Comparison of ENCODE assay signal across 8 cellular contexts in genomic region chr14:23953116-23953463, GRCh38. TPM values are rescaled to one million over a fixed set of nuclear protein-coding genes. Genes with fewer than 3 reads are reported as not detected.
DNase-seq lines count a peak whose midpoint lies in the region; ATAC-seq, FAIRE-seq and TF ChIP-seq lines count a peak whose summit lies in the region.
"Not testable (repeated sequence)": the region's sequence is repeated elsewhere in the genome, so short reads cannot be mapped to it uniquely, and the experiment has no call there.

No MANE protein-coding gene starts in this region.

- peak overlapping the region; percentile 80 for H3K27ac ChIP-seq in A673 (ENCODE audit: low read depth, low read length, poor library complexity, severe bottlenecking)
- H3K27ac ChIP-seq in cingulate gyrus (ENCODE audit: low read depth, low read length) = peak overlapping the region; percentile 87
- peak overlapping the region; percentile 83 to 89 for H3K27ac ChIP-seq in small intestine (ENCODE audit: low read depth in 1 of 2, low read length in 1 of 2)

- peak; percentile 11 for ATAC-seq in GM19324 (IDR thresholded peaks at IDR 0.05; ENCODE audit: low FRiP score, unreplicated experiment)
- ATAC-seq in activated CD8-positive, alpha-beta T cell treated with anti-CD3 and anti-CD28 coated beads, Interleukin-2, amount 10 ng/mL, durations not matched to agents 7 days and 5 days = not testable (repeated sequence)
- peak; percentile 5 for ATAC-seq in left ventricle myocardium superior

- not testable (repeated sequence) for H3K27me3 ChIP-seq in A673 (replicated peaks; ENCODE audit: insufficient read depth, low read depth, low read length, poor library complexity); mucosa of stomach (ENCODE audit: control insufficient read depth, insufficient read depth, low read length); small intestine (ENCODE audit: control insufficient read depth in 2 of 2, insufficient read depth in 2 of 2, low read length in 2 of 2)

- BruUV-seq in A673 (replicated peaks; lab: Mats Ljungman, UMichigan) = not testable (repeated sequence)

- H3K27ac Mint-ChIP-seq in activated CD8-positive, alpha-beta T cell treated with anti-CD3 and anti-CD28 coated beads, Interleukin-2, amount 10 ng/mL, durations not matched to agents 7 days and 5 days = peak overlapping the region; percentile 95

- not testable (repeated sequence) for H3K9me3 Mint-ChIP-seq in activated CD8-positive, alpha-beta T cell treated with anti-CD3 and anti-CD28 coated beads, Interleukin-2, amount 10 ng/mL, durations not matched to agents 7 days and 5 days (ENCODE audit: insufficient read depth)

- H3K4me1 Mint-ChIP-seq in activated CD8-positive, alpha-beta T cell treated with anti-CD3 and anti-CD28 coated beads, Interleukin-2, amount 10 ng/mL, durations not matched to agents 7 days and 5 days (ENCODE audit: low read depth) = peaks cover 29% of the 10 kb centered on the region

- CTCF ChIA-PET in A673 (lab: Charles Lee) = not testable (repeated sequence)
- CTCF ChIA-PET in activated CD8-positive, alpha-beta T cell treated with anti-CD3 and anti-CD28 coated beads, Interleukin-2, amount 10 ng/mL, durations not matched to agents 7 days and 5 days (lab: Charles Lee) = interaction anchor here (0.6 to 1.9 kb wide), 8 partner anchors 8 to 364 kb away, joined by 3 to 8 read pairs (median 3); partner anchors contain the start of gene DHRS2

- DNase-seq in A673 (ENCODE audit: low spot score); activated CD8-positive, alpha-beta T cell treated with anti-CD3 and anti-CD28 coated beads, Interleukin-2, amount 10 ng/mL, durations not matched to agents 7 days and 5 days: not testable (repeated sequence)
- DNase-seq in NCI-H69 (lab: John Stamatoyannopoulos, UW) (peak; percentile 54), left ventricle myocardium superior (peak; percentile 26), small intestine (peak; percentile 36)

- TF ChIP-seq CTCF in A673 (conservative IDR thresholded peaks at IDR 0.05; ENCODE audit: low read depth, low read length) = not testable (repeated sequence)

- H3K9me3 ChIP-seq in A673 (ENCODE audit: low read depth, low read length, poor library complexity, severe bottlenecking); mucosa of stomach (ENCODE audit: control insufficient read depth, low read length); small intestine (ENCODE audit: control insufficient read depth, low read depth): not testable (repeated sequence)

- WGBS in small intestine, 3 donors = 33 to 52% (median 48%) methylated on average over 6 of the region's 6 CpGs

- not testable (repeated sequence) for H3K27me3 Mint-ChIP-seq in activated CD8-positive, alpha-beta T cell treated with anti-CD3 and anti-CD28 coated beads, Interleukin-2, amount 10 ng/mL, durations not matched to agents 7 days and 5 days (ENCODE audit: low read depth)

- H3K4me3 ChIP-seq in A673 (ENCODE audit: low read depth, low read length, poor library complexity, severe bottlenecking) = peak overlapping the region; percentile 79
- H3K4me3 ChIP-seq in mucosa of stomach (ENCODE audit: low read length) = peak overlapping the region; percentile 90
- H3K4me3 ChIP-seq in small intestine (ENCODE audit: low read depth in 1 of 2, low read length in 2 of 2) = peak overlapping the region; percentile 55 to 82

- not testable (repeated sequence) for FAIRE-seq in small intestine (lab: Jason Lieb, UNC)

- H3K4me3 Mint-ChIP-seq in activated CD8-positive, alpha-beta T cell treated with anti-CD3 and anti-CD28 coated beads, Interleukin-2, amount 10 ng/mL, durations not matched to agents 7 days and 5 days = peak overlapping the region; percentile 99

- intact Hi-C loops in A673 (cut with micrococcal nuclease; ENCODE audit: unreplicated experiment) = loop anchor here (10.0 kb wide), 1 partner anchor 62 kb away; no protein-coding TSS in a partner anchor
- intact Hi-C loops in left ventricle myocardium superior (cut with micrococcal nuclease) = not testable (repeated sequence)

- peaks cover 13% of the 10 kb centered on the region for H3K36me3 Mint-ChIP-seq in activated CD8-positive, alpha-beta T cell treated with anti-CD3 and anti-CD28 coated beads, Interleukin-2, amount 10 ng/mL, durations not matched to agents 7 days and 5 days (ENCODE audit: low read depth)

- H3K9ac ChIP-seq in mucosa of stomach (ENCODE audit: low read length) = peak overlapping the region; percentile 77

- POLR2A ChIA-PET in A673 (lab: Charles Lee; ENCODE audit: low non-redundant PET) = not testable (repeated sequence)
- POLR2A ChIA-PET in activated CD8-positive, alpha-beta T cell treated with anti-CD3 and anti-CD28 coated beads, Interleukin-2, amount 10 ng/mL, durations not matched to agents 7 days and 5 days (lab: Charles Lee) = interaction anchor here (1.2 kb wide), 1 partner anchor 156 kb away, joined by 3 read pairs; no protein-coding TSS in a partner anchor

- not testable (repeated sequence) for H3K4me1 ChIP-seq in A673 (ENCODE audit: insufficient read depth, low read length, poor library complexity, severe bottlenecking); mucosa of stomach (ENCODE audit: control insufficient read depth, insufficient read depth, low read length); small intestine (ENCODE audit: control insufficient read depth in 2 of 2, insufficient read depth in 1 of 2, low read depth in 1 of 2, low read length in 1 of 2)

- not testable (repeated sequence) for H3K36me3 ChIP-seq in A673 (ENCODE audit: insufficient read depth, low read length, poor library complexity, severe bottlenecking); mucosa of stomach (ENCODE audit: control insufficient read depth, insufficient read depth, low read length); small intestine (ENCODE audit: control insufficient read depth in 2 of 2, insufficient read depth in 2 of 2, low read length in 2 of 2)

RNA-seq across cellular contexts. Expression of gene DHRS4, which starts 0.5 kb away (rescaled TPM):
- total RNA-seq in A673 (2021) (10.1 and 11.4 TPM in 2 replicates), left ventricle myocardium superior (26.9 TPM)
- total RNA-seq in activated CD8-positive, alpha-beta T cell treated with anti-CD3 and anti-CD28 coated beads, Interleukin-2, amount 10 ng/mL, durations not matched to agents 7 days and 5 days = 10 to 100 TPM; 18.3 to 19.4 TPM
- polyA plus RNA-seq in small intestine = 100 to 1,000 TPM; 121 to 163 (median 149) TPM

RNA-seq across cellular contexts. Expression of gene DHRS4L2, which starts 35.6 kb away (rescaled TPM):
- total RNA-seq in A673 (2021) (9.3 and 10.6 TPM in 2 replicates), left ventricle myocardium superior (15.2 TPM)
- 10 to 100 TPM; 17.7 to 19.1 TPM for total RNA-seq in activated CD8-positive, alpha-beta T cell treated with anti-CD3 and anti-CD28 coated beads, Interleukin-2, amount 10 ng/mL, durations not matched to agents 7 days and 5 days
- 100 to 1,000 TPM; 105 to 162 (median 109) TPM for polyA plus RNA-seq in small intestine
